In genomic region chr9:130869250-130869649, GRCh38 we compare ENCODE assay signal across 16 cellular contexts. TPM values are rescaled to one million over a fixed set of nuclear protein-coding genes. Genes with fewer than 3 reads are reported as not detected.
DNase-seq lines count a peak whose midpoint lies in the region; ATAC-seq and TF ChIP-seq lines count a peak whose summit lies in the region.
"Had no signal": no experiment of that assay in that cellular context is flagged by ENCODE, and none has a peak within 500 bp of the region (broad histone marks: within the 10 kb centered on the region; RNA-seq: fewer than 3 reads in every experiment).

No MANE protein-coding gene starts in this region.

- TF ChIP-seq RAD21 in Ishikawa (IDR thresholded peaks at IDR 0.05; ENCODE audit: low read depth): no peak

- H3K27me3 ChIP-seq in fibroblast of lung (ENCODE audit: control insufficient read depth, insufficient read depth, low read length) (no peaks in the 10 kb centered on the region), trophoblast cell (ENCODE audit: insufficient read depth, low read length) (no peaks in the 10 kb centered on the region)
- H3K27me3 ChIP-seq: left lung had no signal

- no peaks in the 10 kb centered on the region for H3K4me1 Mint-ChIP-seq in activated CD4-positive, alpha-beta T cell treated with anti-CD3 and anti-CD28 coated beads, Interleukin-2, amount 10 ng/mL, durations not matched to agents 24 days and 14 days

- peaks cover 28% of the 10 kb centered on the region for H3K36me3 ChIP-seq in fibroblast of lung (ENCODE audit: control insufficient read depth, insufficient read depth, low read length)
- H3K36me3 ChIP-seq in trophoblast cell (ENCODE audit: control insufficient read depth in 1 of 2, insufficient read depth in 2 of 2, low read length in 2 of 2): peaks cover 30 to 46% of the 10 kb centered on the region in 2 experiments

- no peak overlapping the region for H2BK5ac ChIP-seq in trophoblast cell (ENCODE audit: low read depth, low read length, poor library complexity)

- H3K14ac ChIP-seq in trophoblast cell (ENCODE audit: low read length): no peak overlapping the region

- no peak overlapping the region for H3K4me3 ChIP-seq in fibroblast of lung (replicated peaks in 1 of 4; ENCODE audit: control extremely low read depth in 1 of 4, insufficient read depth in 1 of 4, low read depth in 3 of 4, low read length in 4 of 4)
- H3K4me3 ChIP-seq in trophoblast cell (ENCODE audit: low read depth, low read length): no peak overlapping the region
- no peak overlapping the region for H3K4me3 ChIP-seq in coronary artery
- H3K4me3 ChIP-seq: left lung, skin epidermis had no signal

- no peak overlapping the region for H4K8ac ChIP-seq in trophoblast cell (ENCODE audit: low read depth, low read length)

- no peak overlapping the region for H3K27ac Mint-ChIP-seq in activated CD4-positive, alpha-beta T cell treated with anti-CD3 and anti-CD28 coated beads, Interleukin-2, amount 10 ng/mL, durations not matched to agents 24 days and 14 days
- H3K27ac Mint-ChIP-seq: activated naive CD8-positive, alpha-beta T cell treated with anti-CD3 and anti-CD28 coated beads, Interleukin-2, amount 50 U/mL, for 24 hours had no signal

- no peak overlapping the region for H2BK12ac ChIP-seq in trophoblast cell (ENCODE audit: low read length)

- H2AK5ac ChIP-seq in trophoblast cell (ENCODE audit: low read length): no peak overlapping the region

- H3K9me3 ChIP-seq in fibroblast of lung (ENCODE audit: control insufficient read depth, insufficient read depth, low read depth, low read length) (no peaks in the 10 kb centered on the region), trophoblast cell (ENCODE audit: insufficient read depth, low read depth, low read length) (no peaks in the 10 kb centered on the region)
- H3K9me3 ChIP-seq: left lung had no signal

- H4K12ac ChIP-seq in trophoblast cell (ENCODE audit: low read depth, low read length): no peak overlapping the region

- no peaks in the 10 kb centered on the region for H4K20me1 ChIP-seq in fibroblast of lung (ENCODE audit: control insufficient read depth, extremely low read depth, insufficient read depth, low read length)

- H3K27me3 Mint-ChIP-seq in activated CD4-positive, alpha-beta T cell treated with anti-CD3 and anti-CD28 coated beads, Interleukin-2, amount 10 ng/mL, durations not matched to agents 24 days and 14 days: no peaks in the 10 kb centered on the region
- H3K27me3 Mint-ChIP-seq: activated naive CD8-positive, alpha-beta T cell treated with anti-CD3 and anti-CD28 coated beads, Interleukin-2, amount 50 U/mL, for 24 hours had no signal

- H3K18ac ChIP-seq in trophoblast cell (ENCODE audit: low read length): no peak overlapping the region

- DNase-seq in NCI-H226 (peak; percentile 18), fibroblast of lung (ENCODE audit: low read depth in 2 of 2) (peak; percentile 41 to 47), trophoblast cell (no peak), coronary artery (ENCODE audit: low spot score) (no peak)
- DNase-seq in activated CD4-positive, alpha-beta T cell treated with anti-CD3 and anti-CD28 coated beads, Interleukin-2, amount 10 ng/mL, durations not matched to agents 24 days and 14 days: no peak
- DNase-seq: activated CD8-positive, alpha-beta memory T cell treated with anti-CD3 and anti-CD28 coated beads, Interleukin-2, amount 50 U/mL, for 4 hours; activated naive CD8-positive, alpha-beta T cell treated with anti-CD3 and anti-CD28 coated beads, Interleukin-2, amount 50 U/mL, for 24 hours; effector CD8-positive, alpha-beta T cell; glutamatergic neuron; left lung had no signal

- TF ChIP-seq EP300 in Ishikawa (IDR thresholded peaks at IDR 0.05; ENCODE audit: borderline replicate concordance): no peak

- peak overlapping the region; percentile 28 for H3K4ac ChIP-seq in trophoblast cell (ENCODE audit: low read depth, low read length)

- peaks cover 4% of the 10 kb centered on the region for H3K4me1 ChIP-seq in fibroblast of lung (ENCODE audit: control insufficient read depth, extremely low read depth, insufficient read depth, low read length)
- H3K4me1 ChIP-seq in trophoblast cell (ENCODE audit: control insufficient read depth in 1 of 2, insufficient read depth in 2 of 2, low read length in 2 of 2): no peaks in the 10 kb centered on the region
- H3K4me1 ChIP-seq: left lung had no signal

- H3K4me3 Mint-ChIP-seq in activated CD4-positive, alpha-beta T cell treated with anti-CD3 and anti-CD28 coated beads, Interleukin-2, amount 10 ng/mL, durations not matched to agents 24 days and 14 days: no peak overlapping the region
- H3K4me3 Mint-ChIP-seq: activated naive CD8-positive, alpha-beta T cell treated with anti-CD3 and anti-CD28 coated beads, Interleukin-2, amount 50 U/mL, for 24 hours had no signal

- H3K79me1 ChIP-seq in trophoblast cell (ENCODE audit: low read length): no peaks in the 10 kb centered on the region

- intact Hi-C loops in activated CD4-positive, alpha-beta T cell treated with anti-CD3 and anti-CD28 coated beads, Interleukin-2, amount 10 ng/mL, durations not matched to agents 24 days and 14 days (cut with micrococcal nuclease): no loop called here

- no peak for ATAC-seq in HG02852 (IDR thresholded peaks at IDR 0.05; ENCODE audit: unreplicated experiment)
- ATAC-seq: activated naive CD8-positive, alpha-beta T cell treated with anti-CD3 and anti-CD28 coated beads, Interleukin-2, amount 50 U/mL, for 24 hours; left lung had no signal

- H3K4me2 ChIP-seq in fibroblast of lung (ENCODE audit: extremely low read depth, insufficient read depth, low read length) (no peak overlapping the region), trophoblast cell (ENCODE audit: low read length) (no peak overlapping the region)
- H3K4me2 ChIP-seq: KMS-11 had no signal

- H3K9ac ChIP-seq in fibroblast of lung (ENCODE audit: insufficient read depth, low read length): no peak overlapping the region
- H3K9ac ChIP-seq in trophoblast cell (ENCODE audit: low read length): no peak overlapping the region
- H3K9ac ChIP-seq: KMS-11 had no signal

- peaks cover 58% of the 10 kb centered on the region for H3K79me2 ChIP-seq in fibroblast of lung (ENCODE audit: control insufficient read depth, insufficient read depth, low read length)
- H3K79me2 ChIP-seq in trophoblast cell (ENCODE audit: control insufficient read depth, insufficient read depth, low read length, poor library complexity): no peaks in the 10 kb centered on the region

- no peaks in the 10 kb centered on the region for H3K9me3 Mint-ChIP-seq in activated CD4-positive, alpha-beta T cell treated with anti-CD3 and anti-CD28 coated beads, Interleukin-2, amount 10 ng/mL, durations not matched to agents 24 days and 14 days
- H3K9me3 Mint-ChIP-seq: activated naive CD8-positive, alpha-beta T cell treated with anti-CD3 and anti-CD28 coated beads, Interleukin-2, amount 50 U/mL, for 24 hours had no signal

- H2AFZ ChIP-seq in fibroblast of lung (ENCODE audit: low read length) (no peak overlapping the region), trophoblast cell (ENCODE audit: insufficient read depth, low read length, poor library complexity) (no peak overlapping the region)

- H4K91ac ChIP-seq in trophoblast cell (ENCODE audit: low read depth, low read length): no peak overlapping the region

- H3K23ac ChIP-seq in trophoblast cell (ENCODE audit: low read length): no peak overlapping the region

- H3K36me3 Mint-ChIP-seq in activated CD4-positive, alpha-beta T cell treated with anti-CD3 and anti-CD28 coated beads, Interleukin-2, amount 10 ng/mL, durations not matched to agents 24 days and 14 days (ENCODE audit: low read depth): peaks cover 6% of the 10 kb centered on the region

- TF ChIP-seq CTCF in fibroblast of lung (conservative IDR thresholded peaks at IDR 0.05 in 1 of 2, IDR thresholded peaks at IDR 0.05 in 1 of 2; ENCODE audit: low read depth in 1 of 2, low read length in 2 of 2): no peak
- TF ChIP-seq CTCF in coronary artery (IDR thresholded peaks at IDR 0.05): no peak

- H3K27ac ChIP-seq in fibroblast of lung (ENCODE audit: insufficient read depth, low read length) (no peak overlapping the region), trophoblast cell (ENCODE audit: low read depth, low read length) (no peak overlapping the region), coronary artery (peak overlapping the region in 1 of 2 donors; percentile 11)
- H3K27ac ChIP-seq: KMS-11, left lung, skin epidermis had no signal

- WGBS in trophoblast cell (ENCODE audit: extremely low coverage, insufficient coverage, insufficient read length): no CpG with 5 or more reads among the region's 8 CpGs

- H2BK120ac ChIP-seq in trophoblast cell (ENCODE audit: insufficient read depth, low read length, poor library complexity): no peak overlapping the region

TF ChIP-seq in Ishikawa, 13 proteins besides CTCF, POLR2A, EP300 and RAD21:
- TF ChIP-seq CREB1 (IDR thresholded peaks at IDR 0.05; ENCODE audit: low read depth) (no peak), NFIC (IDR thresholded peaks at IDR 0.05) (peak; percentile 59)

RNA-seq across cellular contexts. Expression of gene QRFP, which starts 27.4 kb away (rescaled TPM):
- not detected in 2 replicates for total RNA-seq in fibroblast of lung
- polyA plus RNA-seq in fibroblast of lung: not detected in 2 replicates
- 0.17 and 0.40 TPM in 2 replicates for polyA plus RNA-seq in fibroblast of lung (2012)
- polyA minus RNA-seq in fibroblast of lung (ENCODE audit: low replicate concordance): not detected in 2 replicates
- 0.10 and 0.11 TPM in 2 replicates for polyA plus RNA-seq in trophoblast cell (2013)
- not detected in 2 replicates for total RNA-seq in activated CD4-positive, alpha-beta T cell treated with anti-CD3 and anti-CD28 coated beads, Interleukin-2, amount 10 ng/mL, durations not matched to agents 24 days and 14 days
- total RNA-seq: NCI-H460 had no signal
- polyA plus RNA-seq: neural cell had no signal

RNA-seq across cellular contexts. Expression of gene ABL1, which starts 34.2 kb away (rescaled TPM):
- total RNA-seq in fibroblast of lung: 47.8 and 65.4 TPM in 2 replicates
- polyA plus RNA-seq in fibroblast of lung: 44.3 and 46.6 TPM in 2 replicates
- polyA plus RNA-seq in fibroblast of lung (2012): 61.9 and 70.2 TPM in 2 replicates
- 142 and 174 TPM in 2 replicates for polyA minus RNA-seq in fibroblast of lung (ENCODE audit: low replicate concordance)
- polyA plus RNA-seq in trophoblast cell (2013): 25.7 and 27.9 TPM in 2 replicates
- 32.6 and 35.7 TPM in 2 replicates for total RNA-seq in activated CD4-positive, alpha-beta T cell treated with anti-CD3 and anti-CD28 coated beads, Interleukin-2, amount 10 ng/mL, durations not matched to agents 24 days and 14 days

Comparison
In these comparisons a context has a peak if more than half of its experiments do, and no peak if none do; other contexts are left out.
1. DNase-seq: peak in NCI-H226 (single experiment) and fibroblast of lung (2 of 2); none in trophoblast cell (0 of 2), coronary artery (single experiment) and activated CD4-positive, alpha-beta T cell treated with anti-CD3 and anti-CD28 coated beads, Interleukin-2, amount 10 ng/mL, durations not matched to agents 24 days and 14 days (single experiment).